ENCODE assay signal across 8 cellular contexts in genomic region chr2:96870631-96871255, GRCh38. TPM values are rescaled to one million over a fixed set of nuclear protein-coding genes. Genes with fewer than 3 reads are reported as not detected.
DNase-seq lines count a peak whose midpoint lies in the region; ATAC-seq and TF ChIP-seq lines count a peak whose summit lies in the region.

No MANE protein-coding gene starts in this region.

- H3K27me3 ChIP-seq in PC-9 (ENCODE audit: insufficient read depth, low read depth), result no peaks in the 10 kb centered on the region
- no peaks in the 10 kb centered on the region for H3K27me3 ChIP-seq in skeletal muscle tissue (ENCODE audit: control insufficient read depth in 3 of 3, insufficient read depth in 3 of 3, low read length in 3 of 3)

- H3K9ac ChIP-seq in skeletal muscle tissue (ENCODE audit: low read depth in 1 of 3, low read length in 3 of 3), result peak overlapping the region; percentile 57 to 83 (median 82)

- in situ Hi-C loops in G401 (cut with HindIII; ENCODE audit: low sequenced_read_pairs), result no loop called here

- peaks cover 6% of the 10 kb centered on the region for H3K27me3 Mint-ChIP-seq in activated naive CD8-positive, alpha-beta T cell treated with anti-CD3 and anti-CD28 coated beads, Interleukin-2, amount 50 U/mL, for 24 hours

- H3K9me2 ChIP-seq in PC-9 (ENCODE audit: insufficient read depth), result no peaks in the 10 kb centered on the region

- H2AFZ ChIP-seq in PC-9, result peak overlapping the region; percentile 76; the same call in 1 of the 2 replicates

- H3K27ac Mint-ChIP-seq in activated naive CD8-positive, alpha-beta T cell treated with anti-CD3 and anti-CD28 coated beads, Interleukin-2, amount 50 U/mL, for 24 hours, result peak overlapping the region; percentile 63

- H3K4me2 ChIP-seq in PC-9, result peak overlapping the region; percentile 96

- no peak for TF ChIP-seq CTCF in PC-9 (conservative IDR thresholded peaks at IDR 0.05)

- H3K27ac ChIP-seq in PC-9 (no peak overlapping the region), skeletal muscle tissue (ENCODE audit: low read depth, low read length) (peak overlapping the region; percentile 82)

- H3K79me2 ChIP-seq in PC-9 (ENCODE audit: low read depth), result peaks cover 32% of the 10 kb centered on the region

- intact Hi-C loops in PC-9 (cut with micrococcal nuclease; ENCODE audit: unreplicated experiment), result no loop called here

- CTCF ChIA-PET in PC-9 (lab: Charles Lee), result interaction anchor here (0.6 kb wide), 1 partner anchor 81 kb away, joined by 3 read pairs; no protein-coding TSS in a partner anchor

- no peaks in the 10 kb centered on the region for H3K9me3 Mint-ChIP-seq in activated naive CD8-positive, alpha-beta T cell treated with anti-CD3 and anti-CD28 coated beads, Interleukin-2, amount 50 U/mL, for 24 hours

- H3K4me3 Mint-ChIP-seq in activated naive CD8-positive, alpha-beta T cell treated with anti-CD3 and anti-CD28 coated beads, Interleukin-2, amount 50 U/mL, for 24 hours, result peak overlapping the region; percentile 71

- H3F3A ChIP-seq in PC-9 (ENCODE audit: insufficient read depth, low read depth), result peaks cover 47% of the 10 kb centered on the region; the same call in 1 of the 2 replicates

- H3K36me3 ChIP-seq in PC-9 (ENCODE audit: low read depth) (peaks cover 14% of the 10 kb centered on the region), skeletal muscle tissue (ENCODE audit: control insufficient read depth in 3 of 3, insufficient read depth in 3 of 3, low read length in 3 of 3) (peaks cover 9 to 12% (median 11%) of the 10 kb centered on the region in 3 donors)

- peaks cover 9% of the 10 kb centered on the region for H4K20me1 ChIP-seq in PC-9 (ENCODE audit: insufficient read depth)

- ATAC-seq in activated naive CD8-positive, alpha-beta T cell treated with anti-CD3 and anti-CD28 coated beads, Interleukin-2, amount 50 U/mL, for 24 hours, result peak; percentile 22
- ATAC-seq in GM18517 (IDR thresholded peaks at IDR 0.05; ENCODE audit: unreplicated experiment) (no peak), GM19395 (IDR thresholded peaks at IDR 0.05; ENCODE audit: unreplicated experiment) (no peak)

- H3K4me3 ChIP-seq in PC-9 (peak overlapping the region; percentile 82; the same call in 1 of the 2 replicates), iPS-11a (ENCODE audit: low read depth, low read length) (peak overlapping the region; percentile 74), skeletal muscle tissue (ENCODE audit: low read length in 3 of 3) (peak overlapping the region; percentile 54 to 80 (median 71))

- peaks cover 57% of the 10 kb centered on the region for H3K4me1 Mint-ChIP-seq in activated naive CD8-positive, alpha-beta T cell treated with anti-CD3 and anti-CD28 coated beads, Interleukin-2, amount 50 U/mL, for 24 hours

- H3K4me1 ChIP-seq in PC-9 (replicated peaks; ENCODE audit: insufficient read depth), result peaks cover 57% of the 10 kb centered on the region
- peaks cover 47 to 50% (median 48%) of the 10 kb centered on the region in 3 donors for H3K4me1 ChIP-seq in skeletal muscle tissue (ENCODE audit: control insufficient read depth in 3 of 3, insufficient read depth in 3 of 3, low read length in 3 of 3)

- BruUV-seq in PC-9 (replicated peaks; lab: Mats Ljungman, UMichigan), result TSS peak; percentile 24

- POLR2A ChIA-PET in PC-9 (lab: Charles Lee; ENCODE audit: unreplicated experiment), result interaction anchor here (0.7 kb wide), 1 partner anchor 14 kb away, joined by 3 read pairs; no protein-coding TSS in a partner anchor

- H3K36me3 Mint-ChIP-seq in activated naive CD8-positive, alpha-beta T cell treated with anti-CD3 and anti-CD28 coated beads, Interleukin-2, amount 50 U/mL, for 24 hours (ENCODE audit: low read depth), result no peaks in the 10 kb centered on the region

- peak; percentile 59 for DNase-seq in G401 (ENCODE audit: low spot score)
- no peak for DNase-seq in PC-9
- DNase-seq in activated naive CD8-positive, alpha-beta T cell treated with anti-CD3 and anti-CD28 coated beads, Interleukin-2, amount 50 U/mL, for 24 hours, result peak; percentile 59
- DNase-seq in ecto neural progenitor cell (ENCODE audit: low spot score), result no peak

- H3K9me3 ChIP-seq in PC-9 (ENCODE audit: insufficient read depth, low read depth) (no peaks in the 10 kb centered on the region), skeletal muscle tissue (ENCODE audit: control insufficient read depth in 3 of 3, low read length in 3 of 3) (no peaks in the 10 kb centered on the region)

RNA-seq across cellular contexts. Expression of gene SEMA4C, which starts 0.9 kb away (rescaled TPM):
- total RNA-seq in G401 (2014; rRNA removed; shearing (Covaris generic)), result 37.9 and 40.6 TPM in 2 replicates
- total RNA-seq in PC-9 (2021) (52.8 and 60.5 TPM in 2 replicates), skeletal muscle tissue (29.7 TPM)

RNA-seq across cellular contexts. Expression of gene ANKRD39, which starts 12.9 kb away (rescaled TPM):
- 28.4 and 45.2 TPM in 2 replicates for total RNA-seq in G401 (2014; rRNA removed; shearing (Covaris generic))
- 19.0 and 23.2 TPM in 2 replicates for total RNA-seq in PC-9 (2021)
- 3.7 TPM for total RNA-seq in skeletal muscle tissue

RNA-seq across cellular contexts. Expression of gene ANKRD23, which starts 26.9 kb away (rescaled TPM):
- 2.2 and 3.5 TPM in 2 replicates for total RNA-seq in G401 (2014; rRNA removed; shearing (Covaris generic))
- total RNA-seq in PC-9 (2021), result 6.0 and 8.9 TPM in 2 replicates
- total RNA-seq in skeletal muscle tissue, result 5.2 TPM

RNA-seq across cellular contexts. Expression of gene CNNM3, which starts 54.7 kb away (rescaled TPM):
- total RNA-seq in G401 (2014; rRNA removed; shearing (Covaris generic)), result 15.9 and 16.6 TPM in 2 replicates
- total RNA-seq in PC-9 (2021) (28.7 and 28.8 TPM in 2 replicates), skeletal muscle tissue (4.2 TPM)

Comparison
In these comparisons a context has a peak if more than half of its experiments do, and no peak if none do; other contexts are left out.
1. DNase-seq: peak in G401 (single experiment) and activated naive CD8-positive, alpha-beta T cell treated with anti-CD3 and anti-CD28 coated beads, Interleukin-2, amount 50 U/mL, for 24 hours (single experiment); none in PC-9 (0 of 2) and ecto neural progenitor cell (single experiment).
2. Peak in every context shown above with its lines, with median percentiles within 50 percentile points of each other: H3K4me3 ChIP-seq.